Comparison of ENCODE assay signal across 20 cellular contexts in the genomic region with DNA sequence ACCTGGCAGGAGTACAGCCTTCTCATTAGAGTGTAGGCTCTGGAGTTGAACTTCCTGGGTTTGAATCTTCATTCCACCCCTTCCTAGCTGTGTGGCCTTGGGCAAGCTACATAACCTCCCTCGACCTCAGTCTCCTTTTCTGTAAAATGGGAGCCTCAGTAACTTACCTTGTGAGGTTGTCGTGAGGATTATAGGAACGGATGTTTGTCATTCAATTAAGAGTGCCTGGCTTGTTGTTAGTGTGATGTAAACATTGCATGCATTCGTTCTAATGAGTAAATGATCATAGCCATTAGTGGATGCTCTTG. TPM values are rescaled to one million over a fixed set of nuclear protein-coding genes. Genes with fewer than 3 reads are reported as not detected.
DNase-seq lines count a peak whose midpoint lies in the region; ATAC-seq, FAIRE-seq and TF ChIP-seq lines count a peak whose summit lies in the region.
"Had no signal": no experiment of that assay in that cellular context is flagged by ENCODE, and none has a peak within 500 bp of the region (broad histone marks: within the 10 kb centered on the region; RNA-seq: fewer than 3 reads in every experiment).

No MANE protein-coding gene starts in this region.

- H2BK20ac ChIP-seq in H1 (ENCODE audit: low read length): no peak overlapping the region

- H3K56ac ChIP-seq in H1 (replicated peaks; ENCODE audit: insufficient read length, low read depth, low read length): no peak overlapping the region

- BruUV-seq in HCT116 (replicated peaks; lab: Mats Ljungman, UMichigan): no TSS peak

- 85% methylated on average over 4 of the region's 4 CpGs; no CpG with 5 or more reads in 1 of the 2 experiments for WGBS in H1 (ENCODE audit: extremely low coverage in 1 of 2, insufficient coverage in 1 of 2, insufficient read length in 1 of 2, insufficient replicate concordance in 2 of 2, low coverage in 1 of 2, low lambda C conversion rate in 2 of 2, missing lambda C conversion rate in 1 of 2), 2 experiments

- H4K91ac ChIP-seq in H1 (replicated peaks; ENCODE audit: insufficient read length, low read length): no peak overlapping the region

- H3K4me3 Mint-ChIP-seq in activated T-cell treated with anti-CD3 and anti-CD28 coated beads, Interleukin-2, amount 50 U/mL, for 4 hours: peak overlapping the region; percentile 66
- H3K4me3 Mint-ChIP-seq: activated CD4-positive, alpha-beta memory T cell treated with anti-CD3 and anti-CD28 coated beads for 36 hours; mesothelial cell of epicardium; neural progenitor cell had no signal

- TF ChIP-seq CTCF in HCT116 (IDR thresholded peaks at IDR 0.05 in 2 of 3, conservative IDR thresholded peaks at IDR 0.05 in 1 of 3; ENCODE audit: borderline replicate concordance in 1 of 3, insufficient read depth in 1 of 3, low read depth in 2 of 3, low read length in 2 of 3): no peak
- no peak for TF ChIP-seq CTCF in H1 (IDR thresholded peaks at IDR 0.05; ENCODE audit: control extremely low read depth in 1 of 3, insufficient read depth in 1 of 3, low read depth in 1 of 3, low read length in 3 of 3)
- no peak for TF ChIP-seq CTCF in parathyroid adenoma (IDR thresholded peaks at IDR 0.05)

- no peaks in the 10 kb centered on the region for H3K9me2 ChIP-seq in HCT116 (ENCODE audit: insufficient read depth)

- TF ChIP-seq RAD21 in HCT116 (IDR thresholded peaks at IDR 0.05; ENCODE audit: low read depth): no peak
- TF ChIP-seq RAD21 in H1 (IDR thresholded peaks at IDR 0.05 in 1 of 2, conservative IDR thresholded peaks at IDR 0.05 in 1 of 2; ENCODE audit: low read depth in 2 of 2, low read length in 2 of 2): no peak

- H3K4me1 Mint-ChIP-seq in activated T-cell treated with anti-CD3 and anti-CD28 coated beads, Interleukin-2, amount 50 U/mL, for 4 hours (ENCODE audit: low read depth): peaks cover 70% of the 10 kb centered on the region

- peaks cover 2% of the 10 kb centered on the region; the same call in 1 of the 2 replicates for H3K79me1 ChIP-seq in H1 (ENCODE audit: low read depth, low read length)

- peak overlapping the region; percentile 14; the same call in 1 of the 2 replicates for H3K9ac ChIP-seq in HCT116 (ENCODE audit: low read length)
- H3K9ac ChIP-seq in H1 (replicated peaks in 1 of 4; ENCODE audit: extremely low read depth in 1 of 4, low read depth in 3 of 4, low read length in 3 of 4): no peak overlapping the region
- H3K9ac ChIP-seq in parathyroid adenoma: no peak overlapping the region
- H3K9ac ChIP-seq: neural progenitor cell had no signal

- H4K20me1 ChIP-seq in HCT116 (ENCODE audit: insufficient read depth) (no peaks in the 10 kb centered on the region), H1 (replicated peaks in 1 of 2; ENCODE audit: control insufficient read depth in 1 of 2, insufficient read depth in 2 of 2, low read length in 2 of 2) (peaks cover 0 to 2% of the 10 kb centered on the region in 2 experiments)

- H3K27me3 ChIP-seq in HCT116 (ENCODE audit: insufficient read depth, low read length) (no peaks in the 10 kb centered on the region), H1 (replicated peaks in 1 of 4; ENCODE audit: control insufficient read depth in 3 of 4, extremely low read depth in 1 of 4, insufficient read depth in 3 of 4, low read length in 3 of 4) (peaks cover 0 to 4% (median under 1%) of the 10 kb centered on the region in 4 experiments; a peak in 3 of 7 replicates), parathyroid adenoma (ENCODE audit: control insufficient read depth, insufficient read depth, low read length) (no peaks in the 10 kb centered on the region)
- H3K27me3 ChIP-seq: cardiac muscle cell, neural progenitor cell, testis had no signal

- no peak overlapping the region for H2BK120ac ChIP-seq in H1 (replicated peaks; ENCODE audit: low read depth, low read length)

- H3K4ac ChIP-seq in H1 (replicated peaks; ENCODE audit: insufficient read length, low read depth, low read length): no peak overlapping the region

- H2BK15ac ChIP-seq in H1 (ENCODE audit: low read length): 0 out of 2 replicates have a peak overlapping the region, but pooled peaks have one; percentile 12

- H2AK5ac ChIP-seq in H1 (ENCODE audit: low read depth, low read length): no peak overlapping the region

- H3K27ac ChIP-seq in HCT116 (ENCODE audit: low read depth, low read length) (no peak overlapping the region), H1 (ENCODE audit: low read depth, low read length) (no peak overlapping the region), parathyroid adenoma (peak overlapping the region; percentile 16)
- H3K27ac ChIP-seq: cardiac muscle cell, gastrocnemius medialis, neural progenitor cell, testis had no signal

- H3K36me3 ChIP-seq in HCT116 (ENCODE audit: control insufficient read depth in 1 of 2, insufficient read depth in 2 of 2, low read length in 2 of 2): no peaks in the 10 kb centered on the region
- no peaks in the 10 kb centered on the region for H3K36me3 ChIP-seq in H1 (ENCODE audit: control insufficient read depth in 2 of 4, insufficient read depth in 4 of 4, low read length in 3 of 4)
- no peaks in the 10 kb centered on the region for H3K36me3 ChIP-seq in parathyroid adenoma (ENCODE audit: control insufficient read depth, insufficient read depth, low read length)
- H3K36me3 ChIP-seq: cardiac muscle cell, gastrocnemius medialis, neural progenitor cell had no signal

- CTCF ChIA-PET in HCT116 (lab: Charles Lee) (interaction anchor here (0.8 kb wide), 1 partner anchor 24 kb away, joined by 3 read pairs; no protein-coding TSS in a partner anchor), H1 (lab: Charles Lee; ENCODE audit: partially characterized antibody) (interaction anchor here (1.4 to 1.8 kb wide), 2 partner anchors 25 to 26 kb away, joined by 4 to 6 read pairs; no protein-coding TSS in a partner anchor)

- no peak overlapping the region for H3K14ac ChIP-seq in H1 (ENCODE audit: insufficient read length)

- H3K36me3 Mint-ChIP-seq in activated T-cell treated with anti-CD3 and anti-CD28 coated beads, Interleukin-2, amount 50 U/mL, for 4 hours (ENCODE audit: insufficient read depth): no peaks in the 10 kb centered on the region
- H3K36me3 Mint-ChIP-seq: mesothelial cell of epicardium, neural progenitor cell had no signal

- H2BK12ac ChIP-seq in H1 (ENCODE audit: low read depth, low read length): peak overlapping the region; percentile 4; the same call in 1 of the 2 replicates

- no peak overlapping the region for H2BK5ac ChIP-seq in H1 (ENCODE audit: low read depth, low read length)

- H4K5ac ChIP-seq in H1 (ENCODE audit: insufficient read length, low read depth, low read length): no peak overlapping the region

- FAIRE-seq in H1 (lab: Jason Lieb, UNC): no peak

- RAD21 ChIA-PET in HCT116 (lab: Charles Lee; ENCODE audit: low non-redundant PET in 1 of 2, low total read pairs in 2 of 2, uncharacterized antibody in 2 of 2, unreplicated experiment in 2 of 2): no interaction called here

- H3K9me3 Mint-ChIP-seq in activated T-cell treated with anti-CD3 and anti-CD28 coated beads, Interleukin-2, amount 50 U/mL, for 4 hours: no peaks in the 10 kb centered on the region
- H3K9me3 Mint-ChIP-seq: mesothelial cell of epicardium, neural progenitor cell had no signal

- no peak for DNase-seq in activated T-cell treated with anti-CD3 and anti-CD28 coated beads, Interleukin-2, amount 50 U/mL, for 4 hours
- no peak for DNase-seq in activated T-cell treated with anti-CD3 and anti-CD28 coated beads, Interleukin-2, amount 50 U/mL, for 48 hours
- DNase-seq in HCT116 (ENCODE audit: low read depth, low spot score) (no peak), H1 (ENCODE audit: low read depth in 1 of 2, low spot score in 2 of 2) (no peak), NCI-H510A treated with DMSO at 0.1 percent for 48 hours (lab: John Stamatoyannopoulos, UW) (no peak)
- no peak for DNase-seq in stimulated activated naive CD8-positive, alpha-beta T cell treated with anti-CD3 and anti-CD28 coated beads, Interleukin-15, Interleukin-2, amounts not matched to agents 100 U/mL and 50 U/mL, for 24 hours
- DNase-seq: activated CD4-positive, alpha-beta memory T cell treated with anti-CD3 and anti-CD28 coated beads for 36 hours; amniotic stem cell; EL; gastrocnemius medialis; NCI-H526; stimulated activated CD4-positive, alpha-beta T cell treated with anti-CD3 and anti-CD28 coated beads, Interleukin-12 subunit alpha, Interleukin-12 subunit beta, amount 100 ng/mL, for 4 hours had no signal

- TF ChIP-seq EP300 in H1 (IDR thresholded peaks at IDR 0.05; ENCODE audit: borderline replicate concordance in 1 of 2, low read depth in 2 of 2, low read length in 2 of 2): no peak

- peaks cover 2% of the 10 kb centered on the region for H3K27me3 Mint-ChIP-seq in activated T-cell treated with anti-CD3 and anti-CD28 coated beads, Interleukin-2, amount 50 U/mL, for 4 hours (ENCODE audit: low read depth)

- peaks cover 60 to 99% of the 10 kb centered on the region in 2 experiments for H3K4me1 ChIP-seq in HCT116 (ENCODE audit: control insufficient read depth in 1 of 2, insufficient read depth in 2 of 2, low read length in 2 of 2)
- peaks cover 2 to 18% (median 4%) of the 10 kb centered on the region in 4 experiments; a peak in 5 of 7 replicates for H3K4me1 ChIP-seq in H1 (replicated peaks in 1 of 4; ENCODE audit: control insufficient read depth in 3 of 4, insufficient read depth in 4 of 4, low read length in 3 of 4)
- peaks cover 15% of the 10 kb centered on the region for H3K4me1 ChIP-seq in parathyroid adenoma
- H3K4me1 ChIP-seq: Caco-2, gastrocnemius medialis, neural progenitor cell had no signal

- ATAC-seq in activated T-cell treated with anti-CD3 and anti-CD28 coated beads, Interleukin-2, amount 50 U/mL, for 4 hours: no peak
- ATAC-seq in HCT116 (no peak), HG03520 (IDR thresholded peaks at IDR 0.05; ENCODE audit: unreplicated experiment) (no peak)
- ATAC-seq in stimulated activated naive CD8-positive, alpha-beta T cell treated with anti-CD3 and anti-CD28 coated beads, Interleukin-15, Interleukin-2, amounts not matched to agents 100 U/mL and 50 U/mL, for 24 hours: no peak
- ATAC-seq: gastrocnemius medialis had no signal

- intact Hi-C loops in HCT116 (cut with micrococcal nuclease): no loop called here

- H3K23me2 ChIP-seq in H1 (ENCODE audit: low read depth, low read length): no peaks in the 10 kb centered on the region; the same call in 1 of the 2 replicates

- no peak overlapping the region for H2AFZ ChIP-seq in HCT116 (ENCODE audit: low read depth, low read length, poor library complexity, severe bottlenecking)
- no peak overlapping the region for H2AFZ ChIP-seq in H1 (ENCODE audit: low read length)
- no peak overlapping the region for H2AFZ ChIP-seq in parathyroid adenoma
- H2AFZ ChIP-seq: neural progenitor cell had no signal

- H3K4me2 ChIP-seq in HCT116 (ENCODE audit: low read length) (0 out of 2 replicates have a peak overlapping the region, but pooled peaks have one; percentile 20), H1 (ENCODE audit: insufficient read depth in 1 of 2, low read depth in 2 of 2, low read length in 2 of 2) (no peak overlapping the region), parathyroid adenoma (ENCODE audit: low read length) (no peak overlapping the region)
- H3K4me2 ChIP-seq: neural progenitor cell had no signal

- H3K23ac ChIP-seq in H1 (ENCODE audit: insufficient read length): no peak overlapping the region

- H3K18ac ChIP-seq in H1 (ENCODE audit: extremely low read depth, low read length): no peak overlapping the region

- POLR2A ChIA-PET in HCT116 (lab: Charles Lee): no interaction called here
- POLR2A ChIA-PET in H1 (lab: Charles Lee; ENCODE audit: partially characterized antibody): no interaction called here

- peaks cover 0 to 6% of the 10 kb centered on the region in 2 experiments; a peak in 1 of 4 replicates for H3K9me3 ChIP-seq in HCT116 (ENCODE audit: control insufficient read depth in 1 of 2, insufficient read depth in 1 of 2, low read depth in 1 of 2, low read length in 2 of 2)
- H3K9me3 ChIP-seq in H1 (ENCODE audit: insufficient read depth in 2 of 2, low read depth in 1 of 2, low read length in 1 of 2): no peaks in the 10 kb centered on the region
- H3K9me3 ChIP-seq in parathyroid adenoma (ENCODE audit: control insufficient read depth, low read length): no peaks in the 10 kb centered on the region
- H3K9me3 ChIP-seq: Caco-2, gastrocnemius medialis, testis had no signal

- H4K8ac ChIP-seq in H1 (ENCODE audit: extremely low read depth, insufficient read depth, low read length): no peak overlapping the region

- no peak for TF ChIP-seq POLR2A in HCT116 (IDR thresholded peaks at IDR 0.05; ENCODE audit: borderline replicate concordance, extremely low read depth, insufficient read depth, insufficient read length)
- TF ChIP-seq POLR2A in H1 (IDR thresholded peaks at IDR 0.05; ENCODE audit: control extremely low read depth in 1 of 2, low read depth in 2 of 2, low read length in 2 of 2): no peak

- H3K79me2 ChIP-seq in HCT116 (ENCODE audit: insufficient read depth, low read length) (peaks cover 23% of the 10 kb centered on the region; the same call in 1 of the 2 replicates), H1 (ENCODE audit: control insufficient read depth in 1 of 2, insufficient read depth in 2 of 2, low read length in 2 of 2) (no peaks in the 10 kb centered on the region), parathyroid adenoma (no peaks in the 10 kb centered on the region)

- no peak overlapping the region for H3K4me3 ChIP-seq in HCT116 (replicated peaks in 1 of 2; ENCODE audit: low read depth in 1 of 2, low read length in 2 of 2)
- H3K4me3 ChIP-seq in H1 (ENCODE audit: extremely low read depth in 1 of 4, insufficient read depth in 2 of 4, low read depth in 3 of 4, low read length in 4 of 4): no peak overlapping the region
- no peak overlapping the region for H3K4me3 ChIP-seq in parathyroid adenoma (ENCODE audit: low read depth, low read length)
- H3K4me3 ChIP-seq: cardiac muscle cell, gastrocnemius medialis, neural progenitor cell, testis had no signal

RNA-seq across cellular contexts. Expression of a gene that starts 45.2 kb away (rescaled TPM):
- 1 to 10 TPM in 1 of 3 donors, under 1 TPM in 2; 0.66 to 1.1 (median 0.87) TPM for total RNA-seq in activated T-cell treated with anti-CD3 and anti-CD28 coated beads, Interleukin-2, amount 50 U/mL, for 4 hours
- 39.6 TPM for total RNA-seq in HCT116 (2021; ENCODE audit: unreplicated experiment)
- 43.2 and 51.3 TPM in 2 replicates for polyA plus RNA-seq in HCT116 (2012)
- total RNA-seq in H1 (2021; fragmentation: NEBNext Ultra II Directional; extraction: Animal tissue kit (Norgen Biotek cat#: 25700)): 3.4 TPM in 2 replicates
- 1.8 and 2.5 TPM in 2 replicates for polyA plus RNA-seq in H1 (2011; rRNA removed)
- polyA plus RNA-seq in H1 (2011; cell fraction: cytosol; rRNA removed): 0.83 TPM
- polyA plus RNA-seq in H1 (2011; cell fraction: nucleus; rRNA removed): 1.8 TPM
- 1.6 to 3.7 TPM (median 3.2 TPM) in 4 replicates for polyA plus RNA-seq in H1 (2012, experiment 1 of 2)
- polyA plus RNA-seq in H1 (2012, experiment 2 of 2): 3.3 TPM
- 4.8 TPM for polyA plus RNA-seq in H1 (2013, experiment 1 of 2)
- 5.4 TPM for polyA plus RNA-seq in H1 (2013, experiment 2 of 2)
- 0.44 and 0.46 TPM in 2 replicates for polyA minus RNA-seq in H1 (2011; rRNA and poly(A)+ RNA removed)
- polyA minus RNA-seq in H1 (2011; cell fraction: cytosol; rRNA and poly(A)+ RNA removed): 1.7 TPM
- polyA minus RNA-seq in H1 (2011; cell fraction: nucleus; rRNA and poly(A)+ RNA removed): 1.5 TPM
- total RNA-seq: Caco-2, renal cortical epithelial cell had no signal
